ENCODE assay signal across 8 cellular contexts in the genomic region with DNA sequence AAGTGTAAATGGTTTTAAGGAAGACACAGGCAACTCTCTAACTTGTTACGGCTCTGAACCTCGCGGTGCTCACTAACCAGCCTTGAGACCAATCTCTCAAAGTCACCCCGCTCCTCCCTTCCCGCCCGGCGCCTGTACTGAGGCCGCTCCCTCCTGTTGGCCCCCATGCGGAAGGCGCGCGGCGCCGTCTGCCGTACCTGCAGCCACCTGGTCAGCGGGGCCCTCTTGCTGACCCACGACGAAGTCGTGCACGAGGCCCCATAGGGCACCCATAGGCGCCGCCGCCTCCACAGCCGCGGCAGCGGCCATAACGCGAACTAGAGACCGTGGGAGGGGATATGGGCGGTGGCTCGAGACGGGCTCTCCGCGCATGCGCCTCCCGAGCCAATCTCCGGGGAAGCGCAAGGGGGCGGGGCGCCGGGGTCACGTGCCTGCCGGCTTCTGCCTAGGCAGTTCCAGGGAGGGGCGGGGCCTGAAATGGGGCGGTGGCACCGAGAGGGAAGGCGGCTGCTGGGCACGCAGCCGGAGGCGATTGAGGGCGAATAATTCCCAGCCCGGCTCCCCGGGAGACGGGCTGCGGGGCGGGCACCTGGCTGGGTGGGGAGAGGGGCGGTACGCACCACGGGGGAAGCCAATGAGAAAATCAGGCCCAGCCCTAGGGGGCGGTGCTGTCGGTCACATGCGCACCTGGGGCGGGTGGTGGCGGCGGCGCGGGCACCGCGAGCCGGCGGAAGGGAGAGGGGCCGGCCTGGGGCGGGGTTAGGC. TPM values are rescaled to one million over a fixed set of nuclear protein-coding genes. Genes with fewer than 3 reads are reported as not detected.
DNase-seq lines count a peak whose midpoint lies in the region; ATAC-seq and TF ChIP-seq lines count a peak whose summit lies in the region.

A gene with protein sequence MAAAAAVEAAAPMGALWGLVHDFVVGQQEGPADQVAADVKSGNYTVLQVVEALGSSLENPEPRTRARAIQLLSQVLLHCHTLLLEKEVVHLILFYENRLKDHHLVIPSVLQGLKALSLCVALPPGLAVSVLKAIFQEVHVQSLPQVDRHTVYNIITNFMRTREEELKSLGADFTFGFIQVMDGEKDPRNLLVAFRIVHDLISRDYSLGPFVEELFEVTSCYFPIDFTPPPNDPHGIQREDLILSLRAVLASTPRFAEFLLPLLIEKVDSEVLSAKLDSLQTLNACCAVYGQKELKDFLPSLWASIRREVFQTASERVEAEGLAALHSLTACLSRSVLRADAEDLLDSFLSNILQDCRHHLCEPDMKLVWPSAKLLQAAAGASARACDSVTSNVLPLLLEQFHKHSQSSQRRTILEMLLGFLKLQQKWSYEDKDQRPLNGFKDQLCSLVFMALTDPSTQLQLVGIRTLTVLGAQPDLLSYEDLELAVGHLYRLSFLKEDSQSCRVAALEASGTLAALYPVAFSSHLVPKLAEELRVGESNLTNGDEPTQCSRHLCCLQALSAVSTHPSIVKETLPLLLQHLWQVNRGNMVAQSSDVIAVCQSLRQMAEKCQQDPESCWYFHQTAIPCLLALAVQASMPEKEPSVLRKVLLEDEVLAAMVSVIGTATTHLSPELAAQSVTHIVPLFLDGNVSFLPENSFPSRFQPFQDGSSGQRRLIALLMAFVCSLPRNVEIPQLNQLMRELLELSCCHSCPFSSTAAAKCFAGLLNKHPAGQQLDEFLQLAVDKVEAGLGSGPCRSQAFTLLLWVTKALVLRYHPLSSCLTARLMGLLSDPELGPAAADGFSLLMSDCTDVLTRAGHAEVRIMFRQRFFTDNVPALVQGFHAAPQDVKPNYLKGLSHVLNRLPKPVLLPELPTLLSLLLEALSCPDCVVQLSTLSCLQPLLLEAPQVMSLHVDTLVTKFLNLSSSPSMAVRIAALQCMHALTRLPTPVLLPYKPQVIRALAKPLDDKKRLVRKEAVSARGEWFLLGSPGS (minus strand): TSS at position 347 of the 765 bp plus-strand sequence. CDS start 38 bp downstream, at position 309.

- H3K4me1 Mint-ChIP-seq in CD14-positive monocyte = peaks cover 57% of the 10 kb centered on the region

- peak; percentile 91 for ATAC-seq in GM19397 (IDR thresholded peaks at IDR 0.05; ENCODE audit: unreplicated experiment)
- ATAC-seq in HG03571 (IDR thresholded peaks at IDR 0.05; ENCODE audit: unreplicated experiment) = peak; percentile 91

- TF ChIP-seq POLR2A in lower leg skin (IDR thresholded peaks at IDR 0.05) = no peak

- no peak for TF ChIP-seq CTCF in CD14-positive monocyte (IDR thresholded peaks at IDR 0.05)
- no peak for TF ChIP-seq CTCF in lower leg skin (IDR thresholded peaks at IDR 0.05)

- H3K9me3 Mint-ChIP-seq in CD14-positive monocyte = peaks cover 0 to 2% (median 0%) of the 10 kb centered on the region in 7 donors

- peaks cover 0 to 2% (median 0%) of the 10 kb centered on the region in 3 donors for H3K27me3 Mint-ChIP-seq in CD14-positive monocyte (ENCODE audit: low read depth in 3 of 3)

- peak within 1 kb of the TSS; percentile 88 to 96 (median 94) for H3K27ac Mint-ChIP-seq in CD14-positive monocyte

- peaks cover 13 to 16% of the 10 kb centered on the region in 2 donors for H3K36me3 Mint-ChIP-seq in CD14-positive monocyte

- intact Hi-C loops in CD14-positive monocyte (cut with micrococcal nuclease) = loop anchor here (5.0 to 10.0 kb wide), 6 partner anchors 51 to 163 kb away; a partner anchor contains a TSS
- intact Hi-C loops in lower leg skin (cut with DNase I; ENCODE audit: low total_unique reads) = no loop called here

- WGBS in lower leg skin, 2 donors = 0 to 1% methylated on average over 29 to 50 of the region's 73 CpGs

- DNase-seq in CD14-positive monocyte (ENCODE audit: low spot score) (peak; percentile 98), NCI-H82 (lab: John Stamatoyannopoulos, UW) (peak; percentile 98), dermis microvascular lymphatic vessel endothelial cell (ENCODE audit: low read depth in 2 of 2) (peak; percentile 92 to 98), lower leg skin (ENCODE audit: low spot score in 2 of 2) (peak; percentile 99 to 100)
- peak; percentile 100 for DNase-seq in activated CD4-positive, alpha-beta T cell treated with anti-CD3 and anti-CD28 coated beads, Interleukin-2, amount 50 U/mL, for 48 hours
- peak; percentile 100 for DNase-seq in stimulated activated CD4-positive, alpha-beta T cell treated with anti-CD3 and anti-CD28 coated beads, Interleukin-4, amount 100 ng/mL, for 48 hours (ENCODE audit: low read depth in 2 of 2)

- peak within 1 kb of the TSS; percentile 96 for H3K4me3 ChIP-seq in lower leg skin (ENCODE audit: low read depth, poor library complexity, severe bottlenecking)

- peak within 1 kb of the TSS; percentile 92 to 97 for H3K4me3 Mint-ChIP-seq in CD14-positive monocyte

RNA-seq across cellular contexts. Expression of the gene that starts here (rescaled TPM):
- polyA plus RNA-seq in CD14-positive monocyte = 10 to 100 TPM; 23.2 to 29.2 TPM
- total RNA-seq in dermis microvascular lymphatic vessel endothelial cell (55.3 and 56.8 TPM in 2 replicates), lower leg skin (100 to 1,000 TPM; 103 to 142 (median 115) TPM)

Comparison
In these comparisons a context has a peak if more than half of its experiments do, and no peak if none do; other contexts are left out.
1. Peak in every context shown above with its lines: DNase-seq, ATAC-seq and H3K4me3 ChIP-seq.